1 cellular context compared by ENCODE assay signal in genomic region chr1:51729156-51729823, GRCh38.
TF ChIP-seq lines count a peak whose summit lies in the region.

No MANE protein-coding gene starts in this region.

TF ChIP-seq in HepG2, 621 proteins besides CTCF, POLR2A, EP300 and RAD21 (continued from another document and continues in another):
- no peak for TF ChIP-seq TERF1 (CRISPR knock-in tag; IDR thresholded peaks at IDR 0.05)
- TF ChIP-seq IRF1 (CRISPR knock-in tag; IDR thresholded peaks at IDR 0.05; ENCODE audit: low read depth), result no peak
- TF ChIP-seq SRSF1 (optimal IDR thresholded peaks at IDR 0.05; ENCODE audit: low read depth, low read length), result peak; percentile 92
- TF ChIP-seq TFE3 (CRISPR knock-in tag; IDR thresholded peaks at IDR 0.05), result 0 out of 2 replicates have a peak, but pooled peaks have one; percentile 28
- no peak for TF ChIP-seq ZNF839 (CRISPR knock-in tag; IDR thresholded peaks at IDR 0.05; ENCODE audit: borderline replicate concordance)
- TF ChIP-seq SUZ12 (IDR thresholded peaks at IDR 0.05; ENCODE audit: low read depth, low read length), result no peak
- no peak for TF ChIP-seq TBX3 (IDR thresholded peaks at IDR 0.05; ENCODE audit: borderline replicate concordance)
- no peak; the same call in 1 of the 2 replicates for TF ChIP-seq SPEN (CRISPR knock-in tag; IDR thresholded peaks at IDR 0.05; ENCODE audit: low read depth)
- no peak for TF ChIP-seq PLRG1 (conservative IDR thresholded peaks at IDR 0.05)
- no peak for TF ChIP-seq TOPORS (CRISPR knock-in tag; IDR thresholded peaks at IDR 0.05)
- peak; percentile 48; the same call in 1 of the 2 replicates for TF ChIP-seq ETV5 (CRISPR knock-in tag; IDR thresholded peaks at IDR 0.05; ENCODE audit: borderline replicate concordance)
- TF ChIP-seq ZNF629 (CRISPR knock-in tag; conservative IDR thresholded peaks at IDR 0.05), result no peak
- no peak for TF ChIP-seq ZNF891 (CRISPR knock-in tag; IDR thresholded peaks at IDR 0.05)
- TF ChIP-seq, protein P1, sequence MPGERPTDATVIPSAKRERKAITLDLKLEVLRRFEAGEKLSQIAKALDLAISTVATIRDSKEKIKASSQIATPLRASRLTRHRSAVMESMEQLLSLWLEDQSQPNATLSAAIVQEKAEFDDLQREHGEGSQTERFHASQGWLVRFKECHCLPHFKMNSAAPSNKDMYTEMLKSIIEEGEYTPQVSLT (CRISPR knock-in tag; IDR thresholded peaks at IDR 0.05; ENCODE audit: borderline replicate concordance, low read depth), result no peak
- no peak for TF ChIP-seq RORA (CRISPR knock-in tag; IDR thresholded peaks at IDR 0.05)
- no peak for TF ChIP-seq MED13 (CRISPR knock-in tag; IDR thresholded peaks at IDR 0.05)
- peak; percentile 78 for TF ChIP-seq PHF21A (CRISPR knock-in tag; IDR thresholded peaks at IDR 0.05)
- no peak for TF ChIP-seq ZNF678 (CRISPR knock-in tag; IDR thresholded peaks at IDR 0.05)
- peak; percentile 63 for TF ChIP-seq SALL1 (CRISPR knock-in tag; IDR thresholded peaks at IDR 0.05)
- TF ChIP-seq RFX5 (IDR thresholded peaks at IDR 0.05; ENCODE audit: low read depth, low read length), result peak; percentile 49; the same call in 1 of the 2 replicates
- no peak for TF ChIP-seq PHB2 (IDR thresholded peaks at IDR 0.05; ENCODE audit: partially characterized antibody)
- no peak for TF ChIP-seq DPF2 (CRISPR knock-in tag; IDR thresholded peaks at IDR 0.05; ENCODE audit: borderline replicate concordance, low read depth)
- peak; percentile 87 for TF ChIP-seq HNRNPK (IDR thresholded peaks at IDR 0.05; ENCODE audit: low read depth, low read length, poor library complexity, severe bottlenecking)
- TF ChIP-seq, protein P2, sequence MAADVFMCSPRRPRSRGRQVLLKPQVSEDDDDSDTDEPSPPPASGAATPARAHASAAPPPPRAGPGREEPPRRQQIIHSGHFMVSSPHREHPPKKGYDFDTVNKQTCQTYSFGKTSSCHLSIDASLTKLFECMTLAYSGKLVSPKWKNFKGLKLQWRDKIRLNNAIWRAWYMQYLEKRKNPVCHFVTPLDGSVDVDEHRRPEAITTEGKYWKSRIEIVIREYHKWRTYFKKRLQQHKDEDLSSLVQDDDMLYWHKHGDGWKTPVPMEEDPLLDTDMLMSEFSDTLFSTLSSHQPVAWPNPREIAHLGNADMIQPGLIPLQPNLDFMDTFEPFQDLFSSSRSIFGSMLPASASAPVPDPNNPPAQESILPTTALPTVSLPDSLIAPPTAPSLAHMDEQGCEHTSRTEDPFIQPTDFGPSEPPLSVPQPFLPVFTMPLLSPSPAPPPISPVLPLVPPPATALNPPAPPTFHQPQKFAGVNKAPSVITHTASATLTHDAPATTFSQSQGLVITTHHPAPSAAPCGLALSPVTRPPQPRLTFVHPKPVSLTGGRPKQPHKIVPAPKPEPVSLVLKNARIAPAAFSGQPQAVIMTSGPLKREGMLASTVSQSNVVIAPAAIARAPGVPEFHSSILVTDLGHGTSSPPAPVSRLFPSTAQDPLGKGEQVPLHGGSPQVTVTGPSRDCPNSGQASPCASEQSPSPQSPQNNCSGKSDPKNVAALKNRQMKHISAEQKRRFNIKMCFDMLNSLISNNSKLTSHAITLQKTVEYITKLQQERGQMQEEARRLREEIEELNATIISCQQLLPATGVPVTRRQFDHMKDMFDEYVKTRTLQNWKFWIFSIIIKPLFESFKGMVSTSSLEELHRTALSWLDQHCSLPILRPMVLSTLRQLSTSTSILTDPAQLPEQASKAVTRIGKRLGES (CRISPR knock-in tag; IDR thresholded peaks at IDR 0.05; ENCODE audit: borderline replicate concordance), result no peak
- no peak; the same call in none of the 2 replicates for TF ChIP-seq ZNF547 (CRISPR knock-in tag; IDR thresholded peaks at IDR 0.05)
- TF ChIP-seq, protein P3, sequence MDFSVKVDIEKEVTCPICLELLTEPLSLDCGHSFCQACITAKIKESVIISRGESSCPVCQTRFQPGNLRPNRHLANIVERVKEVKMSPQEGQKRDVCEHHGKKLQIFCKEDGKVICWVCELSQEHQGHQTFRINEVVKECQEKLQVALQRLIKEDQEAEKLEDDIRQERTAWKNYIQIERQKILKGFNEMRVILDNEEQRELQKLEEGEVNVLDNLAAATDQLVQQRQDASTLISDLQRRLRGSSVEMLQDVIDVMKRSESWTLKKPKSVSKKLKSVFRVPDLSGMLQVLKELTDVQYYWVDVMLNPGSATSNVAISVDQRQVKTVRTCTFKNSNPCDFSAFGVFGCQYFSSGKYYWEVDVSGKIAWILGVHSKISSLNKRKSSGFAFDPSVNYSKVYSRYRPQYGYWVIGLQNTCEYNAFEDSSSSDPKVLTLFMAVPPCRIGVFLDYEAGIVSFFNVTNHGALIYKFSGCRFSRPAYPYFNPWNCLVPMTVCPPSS (IDR thresholded peaks at IDR 0.05), result no peak
- TF ChIP-seq ZXDC (CRISPR knock-in tag; IDR thresholded peaks at IDR 0.05), result no peak
- TF ChIP-seq, protein P4, sequence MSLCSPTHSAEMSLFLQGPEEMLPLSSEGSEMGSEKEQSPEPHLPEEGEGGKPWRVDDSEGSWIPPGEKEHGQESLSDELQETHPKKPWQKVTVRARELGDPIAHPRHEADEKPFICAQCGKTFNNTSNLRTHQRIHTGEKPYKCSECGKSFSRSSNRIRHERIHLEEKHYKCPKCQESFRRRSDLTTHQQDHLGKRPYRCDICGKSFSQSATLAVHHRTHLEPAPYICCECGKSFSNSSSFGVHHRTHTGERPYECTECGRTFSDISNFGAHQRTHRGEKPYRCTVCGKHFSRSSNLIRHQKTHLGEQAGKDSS (CRISPR knock-in tag; IDR thresholded peaks at IDR 0.05; ENCODE audit: borderline replicate concordance, low read depth), result no peak
- TF ChIP-seq ZNF292 (CRISPR knock-in tag; IDR thresholded peaks at IDR 0.05; ENCODE audit: borderline replicate concordance, low read depth), result no peak
- no peak for TF ChIP-seq MIER3 (CRISPR knock-in tag; IDR thresholded peaks at IDR 0.05; ENCODE audit: borderline replicate concordance)
- TF ChIP-seq ZNF264 (CRISPR knock-in tag; IDR thresholded peaks at IDR 0.05), result no peak
- no peak for TF ChIP-seq ZBTB3 (CRISPR knock-in tag; IDR thresholded peaks at IDR 0.05; ENCODE audit: borderline replicate concordance, low read depth)
- no peak for TF ChIP-seq PBX2 (CRISPR knock-in tag; IDR thresholded peaks at IDR 0.05)
- TF ChIP-seq HDAC1 (CRISPR knock-in tag; IDR thresholded peaks at IDR 0.05), result peak; percentile 67; the same call in 1 of the 2 replicates
- TF ChIP-seq REPIN1 (CRISPR knock-in tag; IDR thresholded peaks at IDR 0.05; ENCODE audit: borderline replicate concordance, low read depth), result no peak; the same call in 1 of the 2 replicates
- no peak for TF ChIP-seq NR3C1 (CRISPR knock-in tag; IDR thresholded peaks at IDR 0.05)
- peak; percentile 58 for TF ChIP-seq ZNF792 (CRISPR knock-in tag; IDR thresholded peaks at IDR 0.05)
- TF ChIP-seq GZF1 (CRISPR knock-in tag; IDR thresholded peaks at IDR 0.05), result no peak
- no peak for TF ChIP-seq ZNF597 (CRISPR knock-in tag; IDR thresholded peaks at IDR 0.05)
- TF ChIP-seq CBX2 (IDR thresholded peaks at IDR 0.05; ENCODE audit: low read depth, low read length), result no peak
- no peak for TF ChIP-seq CBX2 (CRISPR knock-in tag; IDR thresholded peaks at IDR 0.05; ENCODE audit: low read depth)
- TF ChIP-seq JUND (CRISPR knock-in tag; IDR thresholded peaks at IDR 0.05), result no peak
- TF ChIP-seq ZSCAN30 (CRISPR knock-in tag; IDR thresholded peaks at IDR 0.05), result no peak
- no peak for TF ChIP-seq ONECUT2 (CRISPR knock-in tag; IDR thresholded peaks at IDR 0.05)
- peak; percentile 41; the same call in 1 of the 2 replicates for TF ChIP-seq KDM2A (CRISPR knock-in tag; IDR thresholded peaks at IDR 0.05; ENCODE audit: borderline replicate concordance, low read depth)
- peak; percentile 40; the same call in 1 of the 2 replicates for TF ChIP-seq ELF3 (CRISPR knock-in tag; IDR thresholded peaks at IDR 0.05)
- TF ChIP-seq SKI (IDR thresholded peaks at IDR 0.05; ENCODE audit: partially characterized antibody), result no peak
- peak; percentile 90 for TF ChIP-seq MXD4 (CRISPR knock-in tag; IDR thresholded peaks at IDR 0.05)
- peak; percentile 14; the same call in 1 of the 2 replicates for TF ChIP-seq NCOA2 (CRISPR knock-in tag; IDR thresholded peaks at IDR 0.05)
- TF ChIP-seq ZNF773 (CRISPR knock-in tag; IDR thresholded peaks at IDR 0.05; ENCODE audit: borderline replicate concordance), result no peak; the same call in 1 of the 2 replicates
- no peak for TF ChIP-seq RBM39 (IDR thresholded peaks at IDR 0.05; ENCODE audit: low read depth, low read length, poor library complexity, severe bottlenecking)
- TF ChIP-seq AHR (CRISPR knock-in tag; IDR thresholded peaks at IDR 0.05), result no peak
